ENCODE assay signal across 1 cellular context in the genomic region with DNA sequence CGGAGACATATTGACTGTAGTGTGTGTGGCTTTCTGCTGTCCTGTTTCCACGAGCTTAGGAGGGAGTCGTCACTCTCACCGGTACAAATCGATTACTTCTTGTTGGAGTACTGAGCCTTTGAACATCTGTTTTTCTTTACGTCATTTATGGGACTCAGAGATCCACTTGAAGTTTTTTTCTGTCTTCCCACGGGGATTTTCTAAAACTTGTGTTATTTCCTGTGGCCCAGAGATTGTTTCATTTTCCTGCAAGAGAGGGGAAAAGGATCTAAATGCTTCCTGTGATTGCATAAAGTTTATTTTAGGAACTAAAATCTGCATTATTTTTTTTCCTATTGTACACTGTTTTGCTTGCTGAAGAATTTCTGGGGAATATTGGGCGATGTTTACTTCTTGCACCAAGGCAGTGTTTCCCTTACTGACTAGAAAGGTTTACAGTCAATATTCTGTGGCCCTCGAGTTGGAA.
TF ChIP-seq lines count a peak whose summit lies in the region.

No MANE protein-coding gene starts in this region.

TF ChIP-seq in K562, 482 proteins besides CTCF, POLR2A, EP300 and RAD21 (continued from another document):
- TF ChIP-seq, protein P1, sequence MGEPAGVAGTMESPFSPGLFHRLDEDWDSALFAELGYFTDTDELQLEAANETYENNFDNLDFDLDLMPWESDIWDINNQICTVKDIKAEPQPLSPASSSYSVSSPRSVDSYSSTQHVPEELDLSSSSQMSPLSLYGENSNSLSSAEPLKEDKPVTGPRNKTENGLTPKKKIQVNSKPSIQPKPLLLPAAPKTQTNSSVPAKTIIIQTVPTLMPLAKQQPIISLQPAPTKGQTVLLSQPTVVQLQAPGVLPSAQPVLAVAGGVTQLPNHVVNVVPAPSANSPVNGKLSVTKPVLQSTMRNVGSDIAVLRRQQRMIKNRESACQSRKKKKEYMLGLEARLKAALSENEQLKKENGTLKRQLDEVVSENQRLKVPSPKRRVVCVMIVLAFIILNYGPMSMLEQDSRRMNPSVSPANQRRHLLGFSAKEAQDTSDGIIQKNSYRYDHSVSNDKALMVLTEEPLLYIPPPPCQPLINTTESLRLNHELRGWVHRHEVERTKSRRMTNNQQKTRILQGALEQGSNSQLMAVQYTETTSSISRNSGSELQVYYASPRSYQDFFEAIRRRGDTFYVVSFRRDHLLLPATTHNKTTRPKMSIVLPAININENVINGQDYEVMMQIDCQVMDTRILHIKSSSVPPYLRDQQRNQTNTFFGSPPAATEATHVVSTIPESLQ (CRISPR knock-in tag; IDR thresholded peaks at IDR 0.05): no peak
- TF ChIP-seq ELF2 (CRISPR knock-in tag; IDR thresholded peaks at IDR 0.05): no peak
- TF ChIP-seq PCBP2 (IDR thresholded peaks at IDR 0.05; ENCODE audit: low read depth, low read length, poor library complexity, severe bottlenecking): no peak
- no peak for TF ChIP-seq MCM3 (IDR thresholded peaks at IDR 0.05)
- TF ChIP-seq ZNF253 (CRISPR knock-in tag; conservative IDR thresholded peaks at IDR 0.05): no peak
- TF ChIP-seq ZNF395 (CRISPR knock-in tag; IDR thresholded peaks at IDR 0.05): no peak
- TF ChIP-seq CHCHD3 (CRISPR knock-in tag; IDR thresholded peaks at IDR 0.05): no peak
- no peak for TF ChIP-seq ZNF766 (CRISPR knock-in tag; conservative IDR thresholded peaks at IDR 0.05)
